In genomic region chr22:50523806-50524663, GRCh38 we compare ENCODE assay signal across 8 cellular contexts. TPM values are rescaled to one million over a fixed set of nuclear protein-coding genes. Genes with fewer than 3 reads are reported as not detected.
DNase-seq lines count a peak whose midpoint lies in the region; ATAC-seq and TF ChIP-seq lines count a peak whose summit lies in the region.

No MANE protein-coding gene starts in this region.

- no peak overlapping the region for H3K27ac ChIP-seq in thymus (ENCODE audit: low read depth)

- peak overlapping the region; percentile 77 for H3K27ac Mint-ChIP-seq in activated CD8-positive, alpha-beta memory T cell treated with anti-CD3 and anti-CD28 coated beads, Interleukin-2, amount 10 ng/mL, durations not matched to agents 7 days and 5 days
- H3K27ac Mint-ChIP-seq in activated CD8-positive, alpha-beta T cell treated with anti-CD3 and anti-CD28 coated beads for 36 hours, result peak overlapping the region; percentile 86
- H3K27ac Mint-ChIP-seq in immature natural killer cell, result peak overlapping the region in 5 of 6 donors; percentile 67 to 92 (median 84)

- intact Hi-C loops in activated CD8-positive, alpha-beta T cell treated with anti-CD3 and anti-CD28 coated beads for 36 hours (cut with micrococcal nuclease), result no loop called here

- H3K36me3 ChIP-seq in thymus (ENCODE audit: control insufficient read depth, insufficient read depth), result peaks cover 47% of the 10 kb centered on the region

- no peak for DNase-seq in activated CD8-positive, alpha-beta memory T cell treated with anti-CD3 and anti-CD28 coated beads, Interleukin-2, amount 10 ng/mL, durations not matched to agents 7 days and 5 days
- no peak for DNase-seq in activated CD8-positive, alpha-beta memory T cell treated with anti-CD3 and anti-CD28 coated beads for 24 hours
- DNase-seq in activated CD8-positive, alpha-beta T cell treated with anti-CD3 and anti-CD28 coated beads for 36 hours, result no peak
- DNase-seq in immature natural killer cell (no peak), NCI-H187 (lab: John Stamatoyannopoulos, UW) (no peak)

- peak overlapping the region; percentile 80 for H3K4me3 Mint-ChIP-seq in activated CD8-positive, alpha-beta memory T cell treated with anti-CD3 and anti-CD28 coated beads, Interleukin-2, amount 10 ng/mL, durations not matched to agents 7 days and 5 days
- H3K4me3 Mint-ChIP-seq in activated CD8-positive, alpha-beta T cell treated with anti-CD3 and anti-CD28 coated beads for 36 hours, result peak overlapping the region; percentile 94
- H3K4me3 Mint-ChIP-seq in immature natural killer cell, result peak overlapping the region; percentile 84 to 89 (median 87)

- ATAC-seq in activated CD8-positive, alpha-beta memory T cell treated with anti-CD3 and anti-CD28 coated beads, Interleukin-2, amount 10 ng/mL, durations not matched to agents 7 days and 5 days, result no peak
- no peak for ATAC-seq in activated CD8-positive, alpha-beta T cell treated with anti-CD3 and anti-CD28 coated beads for 36 hours
- ATAC-seq in GM19023 (IDR thresholded peaks at IDR 0.05; ENCODE audit: unreplicated experiment) (no peak), GM18870 (IDR thresholded peaks at IDR 0.05; ENCODE audit: unreplicated experiment) (no peak)

- H3K36me3 Mint-ChIP-seq in activated CD8-positive, alpha-beta memory T cell treated with anti-CD3 and anti-CD28 coated beads, Interleukin-2, amount 10 ng/mL, durations not matched to agents 7 days and 5 days, result peaks cover 32% of the 10 kb centered on the region
- peaks cover 36% of the 10 kb centered on the region for H3K36me3 Mint-ChIP-seq in activated CD8-positive, alpha-beta T cell treated with anti-CD3 and anti-CD28 coated beads for 36 hours (ENCODE audit: low read depth)
- no peaks in the 10 kb centered on the region for H3K36me3 Mint-ChIP-seq in immature natural killer cell

- POLR2A ChIA-PET in activated CD8-positive, alpha-beta T cell treated with anti-CD3 and anti-CD28 coated beads for 36 hours (lab: Charles Lee), result interaction anchor here (0.8 to 6.7 kb wide), 16 partner anchors 8 to 333 kb away, joined by 3 to 175 read pairs (median 20); partner anchors contain the start of genes CHKB, KLHDC7B, LMF2 and NCAPH2

- CTCF ChIA-PET in activated CD8-positive, alpha-beta memory T cell treated with anti-CD3 and anti-CD28 coated beads, Interleukin-2, amount 10 ng/mL, durations not matched to agents 7 days and 5 days (lab: Charles Lee), result interaction anchor here (1.4 to 7.1 kb wide), 9 partner anchors 9 to 158 kb away, joined by 3 to 81 read pairs (median 22); partner anchors contain the start of genes ARSA, LMF2, NCAPH2 and SYCE3
- CTCF ChIA-PET in activated CD8-positive, alpha-beta T cell treated with anti-CD3 and anti-CD28 coated beads for 36 hours (lab: Charles Lee), result interaction anchor here (1.4 to 4.3 kb wide), 10 partner anchors 9 to 318 kb away, joined by 3 to 80 read pairs (median 21); partner anchors contain the start of genes KLHDC7B, LMF2, NCAPH2 and SYCE3

- WGBS in thymus, result 92% methylated on average over 25 of the region's 25 CpGs

- H3K9me3 ChIP-seq in thymus (ENCODE audit: control insufficient read depth), result peaks cover 1% of the 10 kb centered on the region

- TF ChIP-seq CTCF in activated CD8-positive, alpha-beta T cell treated with anti-CD3 and anti-CD28 coated beads for 36 hours (IDR thresholded peaks at IDR 0.05), result no peak

- peaks cover 41% of the 10 kb centered on the region for H3K4me1 Mint-ChIP-seq in activated CD8-positive, alpha-beta memory T cell treated with anti-CD3 and anti-CD28 coated beads, Interleukin-2, amount 10 ng/mL, durations not matched to agents 7 days and 5 days
- peaks cover 25% of the 10 kb centered on the region for H3K4me1 Mint-ChIP-seq in activated CD8-positive, alpha-beta T cell treated with anti-CD3 and anti-CD28 coated beads for 36 hours (ENCODE audit: low read depth)
- peaks cover 27 to 29% of the 10 kb centered on the region in 2 donors for H3K4me1 Mint-ChIP-seq in immature natural killer cell

- H3K4me1 ChIP-seq in thymus (ENCODE audit: control insufficient read depth, insufficient read depth, low read length), result peaks cover 16% of the 10 kb centered on the region

- H3K27me3 ChIP-seq in thymus (ENCODE audit: control insufficient read depth, insufficient read depth), result peaks cover 15% of the 10 kb centered on the region

- peak overlapping the region; percentile 86 for H3K4me3 ChIP-seq in thymus (ENCODE audit: low read length)

- no peaks in the 10 kb centered on the region for H3K27me3 Mint-ChIP-seq in activated CD8-positive, alpha-beta memory T cell treated with anti-CD3 and anti-CD28 coated beads, Interleukin-2, amount 10 ng/mL, durations not matched to agents 7 days and 5 days
- no peaks in the 10 kb centered on the region for H3K27me3 Mint-ChIP-seq in activated CD8-positive, alpha-beta T cell treated with anti-CD3 and anti-CD28 coated beads for 36 hours
- peaks cover 9 to 14% (median 13%) of the 10 kb centered on the region in 3 donors for H3K27me3 Mint-ChIP-seq in immature natural killer cell (ENCODE audit: low read depth in 3 of 3)

- H3K9me3 Mint-ChIP-seq in activated CD8-positive, alpha-beta memory T cell treated with anti-CD3 and anti-CD28 coated beads, Interleukin-2, amount 10 ng/mL, durations not matched to agents 7 days and 5 days (ENCODE audit: low read depth), result no peaks in the 10 kb centered on the region
- H3K9me3 Mint-ChIP-seq in activated CD8-positive, alpha-beta T cell treated with anti-CD3 and anti-CD28 coated beads for 36 hours, result no peaks in the 10 kb centered on the region
- H3K9me3 Mint-ChIP-seq in immature natural killer cell, result no peaks in the 10 kb centered on the region

RNA-seq across cellular contexts. Expression of gene SCO2, which starts 1.4 kb away (rescaled TPM):
- 10 to 100 TPM in 1 of 2 experiments, 1 to 10 TPM in 1; 9.1 to 11.6 TPM for total RNA-seq in activated CD8-positive, alpha-beta memory T cell treated with anti-CD3 and anti-CD28 coated beads, Interleukin-2, amount 10 ng/mL, durations not matched to agents 7 days and 5 days
- 1 to 10 TPM in 1 of 2 experiments, not detected in 1; 2.7 TPM for total RNA-seq in activated CD8-positive, alpha-beta T cell treated with anti-CD3 and anti-CD28 coated beads for 36 hours
- polyA plus RNA-seq in immature natural killer cell (10 to 100 TPM in 1 of 3 donors, 1 to 10 TPM in 2; 8.3 to 14.8 (median 9.9) TPM), thymus (9.8 TPM)

RNA-seq across cellular contexts. Expression of gene TYMP, which starts 5.8 kb away (rescaled TPM):
- total RNA-seq in activated CD8-positive, alpha-beta memory T cell treated with anti-CD3 and anti-CD28 coated beads, Interleukin-2, amount 10 ng/mL, durations not matched to agents 7 days and 5 days, result 100 to 1,000 TPM in 1 of 2 experiments, 10 to 100 TPM in 1; 93.1 to 108 TPM
- total RNA-seq in activated CD8-positive, alpha-beta T cell treated with anti-CD3 and anti-CD28 coated beads for 36 hours, result 10 to 100 TPM; 24.2 to 24.7 TPM
- polyA plus RNA-seq in immature natural killer cell, result 10 to 100 TPM; 21.2 to 31.2 (median 25.5) TPM
- polyA plus RNA-seq in thymus, result 156 TPM

RNA-seq across cellular contexts. Expression of gene NCAPH2, which starts 16.0 kb away (rescaled TPM):
- 100 to 1,000 TPM; 136 to 181 TPM for total RNA-seq in activated CD8-positive, alpha-beta memory T cell treated with anti-CD3 and anti-CD28 coated beads, Interleukin-2, amount 10 ng/mL, durations not matched to agents 7 days and 5 days
- 100 to 1,000 TPM; 121 to 126 TPM for total RNA-seq in activated CD8-positive, alpha-beta T cell treated with anti-CD3 and anti-CD28 coated beads for 36 hours
- 10 to 100 TPM; 41.8 to 46.7 (median 46.5) TPM for polyA plus RNA-seq in immature natural killer cell
- polyA plus RNA-seq in thymus, result 40.8 TPM

RNA-seq across cellular contexts. Expression of gene LMF2, which starts 16.5 kb away (rescaled TPM):
- 100 to 1,000 TPM in 1 of 2 experiments, 10 to 100 TPM in 1; 98.6 to 138 TPM for total RNA-seq in activated CD8-positive, alpha-beta memory T cell treated with anti-CD3 and anti-CD28 coated beads, Interleukin-2, amount 10 ng/mL, durations not matched to agents 7 days and 5 days
- total RNA-seq in activated CD8-positive, alpha-beta T cell treated with anti-CD3 and anti-CD28 coated beads for 36 hours, result 10 to 100 TPM; 48.0 to 48.8 TPM
- polyA plus RNA-seq in immature natural killer cell (10 to 100 TPM; 16.3 to 40.4 (median 20.1) TPM), thymus (90.2 TPM)

RNA-seq across cellular contexts. Expression of gene KLHDC7B, which starts 21.7 kb away (rescaled TPM):
- total RNA-seq in activated CD8-positive, alpha-beta memory T cell treated with anti-CD3 and anti-CD28 coated beads, Interleukin-2, amount 10 ng/mL, durations not matched to agents 7 days and 5 days, result 10 to 100 TPM; 10.2 to 12.0 TPM
- 1 to 10 TPM; 5.8 to 6.8 TPM for total RNA-seq in activated CD8-positive, alpha-beta T cell treated with anti-CD3 and anti-CD28 coated beads for 36 hours
- polyA plus RNA-seq in immature natural killer cell, result 1 to 10 TPM; 2.4 to 8.1 (median 4.5) TPM
- polyA plus RNA-seq in thymus, result 23.4 TPM
